Comparison of ENCODE assay signal across 1 cellular context in genomic region chr17:7685533-7686220, GRCh38.
TF ChIP-seq lines count a peak whose summit lies in the region.

No MANE protein-coding gene starts in this region.

TF ChIP-seq in HepG2, 621 proteins besides CTCF, POLR2A, EP300 and RAD21 (continues in another document):
- 0 out of 2 replicates have a peak, but pooled peaks have one; percentile 39 for TF ChIP-seq ZBTB38 (CRISPR knock-in tag; IDR thresholded peaks at IDR 0.05)
- TF ChIP-seq ZNF597 (CRISPR knock-in tag; IDR thresholded peaks at IDR 0.05), result no peak
- peak in 1 of 2 experiments; percentile 63; a peak in 1 of 4 replicates for TF ChIP-seq KLF16 (CRISPR knock-in tag; IDR thresholded peaks at IDR 0.05)
- peak; percentile 17 for TF ChIP-seq ATF1 (CRISPR knock-in tag; IDR thresholded peaks at IDR 0.05)
- TF ChIP-seq GABPB1 (CRISPR knock-in tag; IDR thresholded peaks at IDR 0.05), result peak; percentile 93
- no peak for TF ChIP-seq TFAP4 (IDR thresholded peaks at IDR 0.05; ENCODE audit: borderline replicate concordance, low read depth)
- TF ChIP-seq ZEB1 (IDR thresholded peaks at IDR 0.05; ENCODE audit: insufficient replicate concordance, low read depth), result peak; percentile 49
- 0 out of 2 replicates have a peak, but pooled peaks have one; percentile 52 for TF ChIP-seq HES4 (CRISPR knock-in tag; IDR thresholded peaks at IDR 0.05; ENCODE audit: borderline replicate concordance)
- TF ChIP-seq ZNF501 (CRISPR knock-in tag; IDR thresholded peaks at IDR 0.05), result 0 out of 2 replicates have a peak, but pooled peaks have one; percentile 8
- TF ChIP-seq MZF1 (CRISPR knock-in tag; IDR thresholded peaks at IDR 0.05; ENCODE audit: borderline replicate concordance), result no peak
- no peak for TF ChIP-seq MAZ (IDR thresholded peaks at IDR 0.05; ENCODE audit: borderline replicate concordance, low read depth, low read length)
- 0 out of 2 replicates have a peak, but pooled peaks have one; percentile 41 for TF ChIP-seq MAZ (CRISPR knock-in tag; IDR thresholded peaks at IDR 0.05; ENCODE audit: low read depth)
- no peak for TF ChIP-seq ZNF383 (CRISPR knock-in tag; IDR thresholded peaks at IDR 0.05; ENCODE audit: borderline replicate concordance)
- TF ChIP-seq ZNF784 (CRISPR knock-in tag; IDR thresholded peaks at IDR 0.05; ENCODE audit: borderline replicate concordance), result no peak
- TF ChIP-seq ZNF557 (CRISPR knock-in tag; IDR thresholded peaks at IDR 0.05), result no peak
- no peak for TF ChIP-seq SOX6 (IDR thresholded peaks at IDR 0.05)
- TF ChIP-seq SOX6 (CRISPR knock-in tag; IDR thresholded peaks at IDR 0.05), result no peak
- no peak for TF ChIP-seq FOXP1 (IDR thresholded peaks at IDR 0.05)
- 0 out of 2 replicates have a peak, but pooled peaks have one; percentile 9 for TF ChIP-seq FOXP1 (CRISPR knock-in tag; IDR thresholded peaks at IDR 0.05)
- TF ChIP-seq SNAI1 (CRISPR knock-in tag; IDR thresholded peaks at IDR 0.05; ENCODE audit: borderline replicate concordance), result no peak
- no peak for TF ChIP-seq ZNF446 (CRISPR knock-in tag; IDR thresholded peaks at IDR 0.05)
- TF ChIP-seq ZBTB1 (CRISPR knock-in tag; IDR thresholded peaks at IDR 0.05; ENCODE audit: borderline replicate concordance), result no peak
- no peak for TF ChIP-seq EZH2 (conservative IDR thresholded peaks at IDR 0.05; ENCODE audit: low read depth, low read length)
- TF ChIP-seq CHCHD3 (CRISPR knock-in tag; IDR thresholded peaks at IDR 0.05), result no peak
- peak; percentile 83; the same call in 1 of the 2 replicates for TF ChIP-seq MAX (IDR thresholded peaks at IDR 0.05)
- TF ChIP-seq, protein P1, sequence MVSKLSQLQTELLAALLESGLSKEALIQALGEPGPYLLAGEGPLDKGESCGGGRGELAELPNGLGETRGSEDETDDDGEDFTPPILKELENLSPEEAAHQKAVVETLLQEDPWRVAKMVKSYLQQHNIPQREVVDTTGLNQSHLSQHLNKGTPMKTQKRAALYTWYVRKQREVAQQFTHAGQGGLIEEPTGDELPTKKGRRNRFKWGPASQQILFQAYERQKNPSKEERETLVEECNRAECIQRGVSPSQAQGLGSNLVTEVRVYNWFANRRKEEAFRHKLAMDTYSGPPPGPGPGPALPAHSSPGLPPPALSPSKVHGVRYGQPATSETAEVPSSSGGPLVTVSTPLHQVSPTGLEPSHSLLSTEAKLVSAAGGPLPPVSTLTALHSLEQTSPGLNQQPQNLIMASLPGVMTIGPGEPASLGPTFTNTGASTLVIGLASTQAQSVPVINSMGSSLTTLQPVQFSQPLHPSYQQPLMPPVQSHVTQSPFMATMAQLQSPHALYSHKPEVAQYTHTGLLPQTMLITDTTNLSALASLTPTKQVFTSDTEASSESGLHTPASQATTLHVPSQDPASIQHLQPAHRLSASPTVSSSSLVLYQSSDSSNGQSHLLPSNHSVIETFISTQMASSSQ (IDR thresholded peaks at IDR 0.05; ENCODE audit: low read depth), result no peak
- TF ChIP-seq, protein P1 (CRISPR knock-in tag; IDR thresholded peaks at IDR 0.05; ENCODE audit: borderline replicate concordance), result no peak
- no peak for TF ChIP-seq THYN1 (CRISPR knock-in tag; IDR thresholded peaks at IDR 0.05; ENCODE audit: borderline replicate concordance, low read depth)
- no peak for TF ChIP-seq TARDBP (CRISPR knock-in tag; IDR thresholded peaks at IDR 0.05)
- TF ChIP-seq SIX4 (CRISPR knock-in tag; IDR thresholded peaks at IDR 0.05), result no peak
- no peak for TF ChIP-seq KDM6A (CRISPR knock-in tag; IDR thresholded peaks at IDR 0.05; ENCODE audit: low read depth)
- peak; percentile 79; the same call in 1 of the 2 replicates for TF ChIP-seq GMEB1 (CRISPR knock-in tag; IDR thresholded peaks at IDR 0.05; ENCODE audit: borderline replicate concordance)
- no peak for TF ChIP-seq MIER3 (CRISPR knock-in tag; IDR thresholded peaks at IDR 0.05; ENCODE audit: borderline replicate concordance)
- TF ChIP-seq KMT2B (CRISPR knock-in tag; IDR thresholded peaks at IDR 0.05), result peak; percentile 87; the same call in 1 of the 2 replicates
- TF ChIP-seq IKZF5 (CRISPR knock-in tag; IDR thresholded peaks at IDR 0.05), result 0 out of 2 replicates have a peak, but pooled peaks have one; percentile 27
- TF ChIP-seq, protein P2, sequence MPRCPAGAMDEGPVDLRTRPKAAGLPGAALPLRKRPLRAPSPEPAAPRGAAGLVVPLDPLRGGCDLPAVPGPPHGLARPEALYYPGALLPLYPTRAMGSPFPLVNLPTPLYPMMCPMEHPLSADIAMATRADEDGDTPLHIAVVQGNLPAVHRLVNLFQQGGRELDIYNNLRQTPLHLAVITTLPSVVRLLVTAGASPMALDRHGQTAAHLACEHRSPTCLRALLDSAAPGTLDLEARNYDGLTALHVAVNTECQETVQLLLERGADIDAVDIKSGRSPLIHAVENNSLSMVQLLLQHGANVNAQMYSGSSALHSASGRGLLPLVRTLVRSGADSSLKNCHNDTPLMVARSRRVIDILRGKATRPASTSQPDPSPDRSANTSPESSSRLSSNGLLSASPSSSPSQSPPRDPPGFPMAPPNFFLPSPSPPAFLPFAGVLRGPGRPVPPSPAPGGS (CRISPR knock-in tag; IDR thresholded peaks at IDR 0.05), result no peak
- peak; percentile 73 for TF ChIP-seq ZNF143 (CRISPR knock-in tag; IDR thresholded peaks at IDR 0.05)
- peak; percentile 57; the same call in 1 of the 2 replicates for TF ChIP-seq CHD2 (IDR thresholded peaks at IDR 0.05; ENCODE audit: low read depth, low read length)
- 0 out of 2 replicates have a peak, but pooled peaks have one; percentile 59 for TF ChIP-seq ZNF616 (CRISPR knock-in tag; IDR thresholded peaks at IDR 0.05; ENCODE audit: low read depth)
- TF ChIP-seq, protein P3, sequence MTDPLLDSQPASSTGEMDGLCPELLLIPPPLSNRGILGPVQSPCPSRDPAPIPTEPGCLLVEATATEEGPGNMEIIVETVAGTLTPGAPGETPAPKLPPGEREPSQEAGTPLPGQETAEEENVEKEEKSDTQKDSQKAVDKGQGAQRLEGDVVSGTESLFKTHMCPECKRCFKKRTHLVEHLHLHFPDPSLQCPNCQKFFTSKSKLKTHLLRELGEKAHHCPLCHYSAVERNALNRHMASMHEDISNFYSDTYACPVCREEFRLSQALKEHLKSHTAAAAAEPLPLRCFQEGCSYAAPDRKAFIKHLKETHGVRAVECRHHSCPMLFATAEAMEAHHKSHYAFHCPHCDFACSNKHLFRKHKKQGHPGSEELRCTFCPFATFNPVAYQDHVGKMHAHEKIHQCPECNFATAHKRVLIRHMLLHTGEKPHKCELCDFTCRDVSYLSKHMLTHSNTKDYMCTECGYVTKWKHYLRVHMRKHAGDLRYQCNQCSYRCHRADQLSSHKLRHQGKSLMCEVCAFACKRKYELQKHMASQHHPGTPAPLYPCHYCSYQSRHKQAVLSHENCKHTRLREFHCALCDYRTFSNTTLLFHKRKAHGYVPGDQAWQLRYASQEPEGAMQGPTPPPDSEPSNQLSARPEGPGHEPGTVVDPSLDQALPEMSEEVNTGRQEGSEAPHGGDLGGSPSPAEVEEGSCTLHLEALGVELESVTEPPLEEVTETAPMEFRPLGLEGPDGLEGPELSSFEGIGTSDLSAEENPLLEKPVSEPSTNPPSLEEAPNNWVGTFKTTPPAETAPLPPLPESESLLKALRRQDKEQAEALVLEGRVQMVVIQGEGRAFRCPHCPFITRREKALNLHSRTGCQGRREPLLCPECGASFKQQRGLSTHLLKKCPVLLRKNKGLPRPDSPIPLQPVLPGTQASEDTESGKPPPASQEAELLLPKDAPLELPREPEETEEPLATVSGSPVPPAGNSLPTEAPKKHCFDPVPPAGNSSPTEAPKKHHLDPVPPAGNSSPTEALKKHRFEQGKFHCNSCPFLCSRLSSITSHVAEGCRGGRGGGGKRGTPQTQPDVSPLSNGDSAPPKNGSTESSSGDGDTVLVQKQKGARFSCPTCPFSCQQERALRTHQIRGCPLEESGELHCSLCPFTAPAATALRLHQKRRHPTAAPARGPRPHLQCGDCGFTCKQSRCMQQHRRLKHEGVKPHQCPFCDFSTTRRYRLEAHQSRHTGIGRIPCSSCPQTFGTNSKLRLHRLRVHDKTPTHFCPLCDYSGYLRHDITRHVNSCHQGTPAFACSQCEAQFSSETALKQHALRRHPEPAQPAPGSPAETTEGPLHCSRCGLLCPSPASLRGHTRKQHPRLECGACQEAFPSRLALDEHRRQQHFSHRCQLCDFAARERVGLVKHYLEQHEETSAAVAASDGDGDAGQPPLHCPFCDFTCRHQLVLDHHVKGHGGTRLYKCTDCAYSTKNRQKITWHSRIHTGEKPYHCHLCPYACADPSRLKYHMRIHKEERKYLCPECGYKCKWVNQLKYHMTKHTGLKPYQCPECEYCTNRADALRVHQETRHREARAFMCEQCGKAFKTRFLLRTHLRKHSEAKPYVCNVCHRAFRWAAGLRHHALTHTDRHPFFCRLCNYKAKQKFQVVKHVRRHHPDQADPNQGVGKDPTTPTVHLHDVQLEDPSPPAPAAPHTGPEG (CRISPR knock-in tag; IDR thresholded peaks at IDR 0.05), result peak; percentile 14; the same call in 1 of the 2 replicates
- TF ChIP-seq JUNB (CRISPR knock-in tag; IDR thresholded peaks at IDR 0.05; ENCODE audit: borderline replicate concordance), result no peak
- TF ChIP-seq NFYB (CRISPR knock-in tag; IDR thresholded peaks at IDR 0.05), result peak; percentile 7; the same call in 1 of the 2 replicates
- TF ChIP-seq DNMT1 (CRISPR knock-in tag; IDR thresholded peaks at IDR 0.05), result no peak
